Comparison of ENCODE assay signal across 18 cellular contexts in the genomic region with DNA sequence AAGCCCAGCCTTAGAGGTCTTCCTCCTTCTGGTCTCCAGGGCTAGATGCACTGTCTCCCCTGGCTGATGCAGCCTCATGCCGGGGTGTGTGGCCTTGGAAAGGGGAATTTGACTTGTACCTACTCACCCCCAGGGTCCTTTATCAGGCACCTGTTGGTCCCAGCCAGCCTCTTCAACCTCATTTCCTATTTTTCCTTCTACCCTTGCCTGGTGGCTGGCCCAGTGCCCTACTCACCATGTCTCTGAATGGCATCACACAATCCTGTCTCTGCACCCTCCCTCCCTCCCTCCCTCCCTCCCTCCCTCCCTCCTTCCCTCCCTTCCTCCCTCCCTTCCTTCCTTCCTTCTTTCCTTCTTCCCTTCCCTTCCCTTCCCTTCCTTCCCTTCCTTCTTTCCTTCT.
DNase-seq lines count a peak whose midpoint lies in the region; ATAC-seq lines count a peak whose summit lies in the region.
"Had no signal": no experiment of that assay in that cellular context is flagged by ENCODE, and none has a peak within 500 bp of the region (broad histone marks: within the 10 kb centered on the region; RNA-seq: fewer than 3 reads in every experiment).

No MANE protein-coding gene starts in this region.

- intact Hi-C loops in dendritic cell treated with granulocyte-macrophage colony-stimulating factor and Interleukin-4, amounts not matched to agents 40 ng/mL and 50 ng/mL, for 4 days (cut with micrococcal nuclease) = no loop called here

- H3K27ac Mint-ChIP-seq in dendritic cell treated with granulocyte-macrophage colony-stimulating factor and Interleukin-4, amounts not matched to agents 40 ng/mL and 50 ng/mL, for 4 days = peak overlapping the region; percentile 54
- peak overlapping the region; percentile 65 for H3K27ac Mint-ChIP-seq in memory B cell
- H3K27ac Mint-ChIP-seq: activated B cell treated with CpG ODN at 0.5 μM for 24 hours; activated CD4-positive, alpha-beta memory T cell treated with anti-CD3 and anti-CD28 coated beads, Interleukin-2, amount 10 ng/mL, durations not matched to agents 7 days and 5 days had no signal

- no peak for DNase-seq in adipocyte (ENCODE audit: low read depth)
- DNase-seq in memory B cell (ENCODE audit: low spot score in 2 of 2) = no peak
- DNase-seq in NCI-H226 = no peak
- no peak for DNase-seq in DMS79 (lab: John Stamatoyannopoulos, UW)
- DNase-seq in NCI-H524 treated with DMSO at 0.1 percent for 48 hours (lab: John Stamatoyannopoulos, UW) = no peak
- DNase-seq: activated B cell treated with CpG ODN at 0.5 μM for 24 hours; activated CD4-positive, alpha-beta memory T cell treated with anti-CD3 and anti-CD28 coated beads, Interleukin-2, amount 10 ng/mL, durations not matched to agents 7 days and 5 days; activated effector memory CD4-positive, alpha-beta T cell treated with anti-CD3 and anti-CD28 coated beads, Interleukin-2, amount 50 U/mL, for 16 hours; Karpas-422; NCI-H1694 treated with DMSO at 0.1 percent for 48 hours; stimulated activated CD4-positive, alpha-beta T cell treated with anti-CD3 and anti-CD28 coated beads, Interleukin-2, amount 100 ng/mL, for 24 hours; stimulated activated naive CD8-positive, alpha-beta T cell treated with anti-CD3 and anti-CD28 coated beads, Interleukin-15, Interleukin-2, amounts not matched to agents 100 U/mL and 50 U/mL, for 24 hours; T1000 had no signal

- no peaks in the 10 kb centered on the region for H3K36me3 Mint-ChIP-seq in dendritic cell treated with granulocyte-macrophage colony-stimulating factor and Interleukin-4, amounts not matched to agents 40 ng/mL and 50 ng/mL, for 4 days (ENCODE audit: low read depth)
- peaks cover 23% of the 10 kb centered on the region for H3K36me3 Mint-ChIP-seq in memory B cell

- H3K4me1 ChIP-seq in adipocyte (ENCODE audit: control insufficient read depth, insufficient read depth, low read length) = peaks cover 40% of the 10 kb centered on the region
- H3K4me1 ChIP-seq in subcutaneous abdominal adipose tissue (ENCODE audit: control insufficient read depth in 5 of 5, insufficient read depth in 5 of 5, low read length in 5 of 5) = peaks cover 12 to 28% (median 22%) of the 10 kb centered on the region in 5 donors
- H3K4me1 ChIP-seq: parathyroid adenoma had no signal

- H3K27ac ChIP-seq in subcutaneous abdominal adipose tissue (ENCODE audit: low read depth, low read length) = peak overlapping the region; percentile 50
- H3K27ac ChIP-seq: BLaER1 treated with 17β-estradiol and CSF1 and Interleukin-3, amounts not matched to agents 10 nM and 100 nM; parathyroid adenoma had no signal

- no peaks in the 10 kb centered on the region for H3K9me3 ChIP-seq in adipocyte (ENCODE audit: control insufficient read depth, low read length)
- H3K9me3 ChIP-seq in subcutaneous abdominal adipose tissue (ENCODE audit: control insufficient read depth in 5 of 5, low read length in 5 of 5) = no peaks in the 10 kb centered on the region
- H3K9me3 ChIP-seq: BLaER1 treated with 17β-estradiol and CSF1 and Interleukin-3, amounts not matched to agents 10 nM and 100 nM had no signal

- H3K9ac ChIP-seq in adipocyte (ENCODE audit: low read length) (peak overlapping the region; percentile 64), subcutaneous abdominal adipose tissue (ENCODE audit: low read length in 5 of 5) (peak overlapping the region in 1 of 5 donors; percentile 21)
- H3K9ac ChIP-seq: BLaER1 treated with 17β-estradiol and CSF1 and Interleukin-3, amounts not matched to agents 10 nM and 100 nM; parathyroid adenoma had no signal

- no peak overlapping the region for H3K4me3 ChIP-seq in adipocyte (ENCODE audit: low read length)
- H3K4me3 ChIP-seq in subcutaneous abdominal adipose tissue (ENCODE audit: low read depth in 1 of 5, low read length in 5 of 5) = no peak overlapping the region
- H3K4me3 ChIP-seq: BLaER1 treated with 17β-estradiol and CSF1 and Interleukin-3, amounts not matched to agents 10 nM and 100 nM had no signal

- peaks cover 34% of the 10 kb centered on the region for H3K4me1 Mint-ChIP-seq in dendritic cell treated with granulocyte-macrophage colony-stimulating factor and Interleukin-4, amounts not matched to agents 40 ng/mL and 50 ng/mL, for 4 days (ENCODE audit: low read depth)
- peaks cover 15% of the 10 kb centered on the region for H3K4me1 Mint-ChIP-seq in memory B cell
- H3K4me1 Mint-ChIP-seq: activated CD4-positive, alpha-beta memory T cell treated with anti-CD3 and anti-CD28 coated beads, Interleukin-2, amount 10 ng/mL, durations not matched to agents 7 days and 5 days had no signal

- no peak overlapping the region for H3K4me3 Mint-ChIP-seq in dendritic cell treated with granulocyte-macrophage colony-stimulating factor and Interleukin-4, amounts not matched to agents 40 ng/mL and 50 ng/mL, for 4 days
- no peak overlapping the region for H3K4me3 Mint-ChIP-seq in memory B cell
- H3K4me3 Mint-ChIP-seq: activated B cell treated with CpG ODN at 0.5 μM for 24 hours; activated CD4-positive, alpha-beta memory T cell treated with anti-CD3 and anti-CD28 coated beads, Interleukin-2, amount 10 ng/mL, durations not matched to agents 7 days and 5 days had no signal

- H3K27me3 Mint-ChIP-seq in dendritic cell treated with granulocyte-macrophage colony-stimulating factor and Interleukin-4, amounts not matched to agents 40 ng/mL and 50 ng/mL, for 4 days = no peaks in the 10 kb centered on the region
- H3K27me3 Mint-ChIP-seq in memory B cell = no peaks in the 10 kb centered on the region
- H3K27me3 Mint-ChIP-seq: activated B cell treated with CpG ODN at 0.5 μM for 24 hours had no signal

- no peak for ATAC-seq in memory B cell (ENCODE audit: low read depth)
- ATAC-seq in HG03139 (IDR thresholded peaks at IDR 0.05; ENCODE audit: unreplicated experiment) = no peak
- ATAC-seq: stimulated activated naive CD8-positive, alpha-beta T cell treated with anti-CD3 and anti-CD28 coated beads, Interleukin-15, Interleukin-2, amounts not matched to agents 100 U/mL and 50 U/mL, for 24 hours had no signal

- no peaks in the 10 kb centered on the region for H3K9me3 Mint-ChIP-seq in dendritic cell treated with granulocyte-macrophage colony-stimulating factor and Interleukin-4, amounts not matched to agents 40 ng/mL and 50 ng/mL, for 4 days
- no peaks in the 10 kb centered on the region for H3K9me3 Mint-ChIP-seq in memory B cell
- H3K9me3 Mint-ChIP-seq: activated B cell treated with CpG ODN at 0.5 μM for 24 hours; activated CD4-positive, alpha-beta memory T cell treated with anti-CD3 and anti-CD28 coated beads, Interleukin-2, amount 10 ng/mL, durations not matched to agents 7 days and 5 days had no signal

- H3K36me3 ChIP-seq in adipocyte (ENCODE audit: control insufficient read depth, insufficient read depth, low read length, severe bottlenecking) (no peaks in the 10 kb centered on the region), subcutaneous abdominal adipose tissue (ENCODE audit: control insufficient read depth in 5 of 5, insufficient read depth in 5 of 5, low read length in 5 of 5) (peaks cover 0 to 4% (median 0%) of the 10 kb centered on the region in 5 donors)
- H3K36me3 ChIP-seq: BLaER1 treated with 17β-estradiol and CSF1 and Interleukin-3, amounts not matched to agents 10 nM and 100 nM had no signal

- H3K27me3 ChIP-seq in adipocyte (replicated peaks; ENCODE audit: control insufficient read depth, insufficient read depth, low read length) (no peaks in the 10 kb centered on the region), subcutaneous abdominal adipose tissue (ENCODE audit: control insufficient read depth in 5 of 5, insufficient read depth in 4 of 5, low read length in 5 of 5) (no peaks in the 10 kb centered on the region)
- H3K27me3 ChIP-seq: BLaER1 treated with 17β-estradiol and CSF1 and Interleukin-3, amounts not matched to agents 10 nM and 100 nM had no signal
